ENCODE assay signal across 8 cellular contexts in genomic region chr14:100108042-100108825, GRCh38. TPM values are rescaled to one million over a fixed set of nuclear protein-coding genes. Genes with fewer than 3 reads are reported as not detected.
DNase-seq lines count a peak whose midpoint lies in the region; ATAC-seq, FAIRE-seq and TF ChIP-seq lines count a peak whose summit lies in the region.

No MANE protein-coding gene starts in this region.

- H3K9me3 Mint-ChIP-seq in activated T-helper 17 cell treated with anti-CD3 and anti-CD28 coated beads, Interleukin-2, amount 50 U/mL, for 72 hours = no peaks in the 10 kb centered on the region

- peaks cover 68% of the 10 kb centered on the region for H3K4me1 Mint-ChIP-seq in activated T-helper 17 cell treated with anti-CD3 and anti-CD28 coated beads, Interleukin-2, amount 50 U/mL, for 72 hours

- WGBS in testis, 2 donors = 45 to 50% methylated on average over 13 of the region's 13 CpGs

- intact Hi-C loops in testis (cut with DNase I; ENCODE audit: low total_unique reads) = no loop called here

- H3K36me3 ChIP-seq in testis (ENCODE audit: low read depth, missing control alignments) = no peaks in the 10 kb centered on the region

- peak overlapping the region; percentile 93 for H3K4me3 Mint-ChIP-seq in activated T-helper 17 cell treated with anti-CD3 and anti-CD28 coated beads, Interleukin-2, amount 50 U/mL, for 72 hours

- H3K27ac ChIP-seq in testis = no peak overlapping the region

- no peaks in the 10 kb centered on the region for H3K9me3 ChIP-seq in testis

- H3K4me1 ChIP-seq in testis = peaks cover 26% of the 10 kb centered on the region

- H3K36me3 Mint-ChIP-seq in activated T-helper 17 cell treated with anti-CD3 and anti-CD28 coated beads, Interleukin-2, amount 50 U/mL, for 72 hours (ENCODE audit: low read depth) = peaks cover 95% of the 10 kb centered on the region

- TF ChIP-seq CTCF in fibroblast of the aortic adventitia (IDR thresholded peaks at IDR 0.05; ENCODE audit: insufficient read depth, low read length) (peak; percentile 91), testis (IDR thresholded peaks at IDR 0.05) (peak; percentile 67 to 81 (median 70))

- H3K27me3 ChIP-seq in testis = no peaks in the 10 kb centered on the region

- H3K27ac Mint-ChIP-seq in activated T-helper 17 cell treated with anti-CD3 and anti-CD28 coated beads, Interleukin-2, amount 50 U/mL, for 72 hours = peak overlapping the region; percentile 95

- no peak for FAIRE-seq in RCC 7860 (lab: Jason Lieb, UNC)

- no peak for TF ChIP-seq POLR2A in testis (IDR thresholded peaks at IDR 0.05)

- DNase-seq in COLO829 (ENCODE audit: low spot score) (peak; percentile 71), RCC 7860 (ENCODE audit: low spot score) (peak; percentile 11), fibroblast of the aortic adventitia (ENCODE audit: low read depth) (peak; percentile 73), occipital lobe (lab: John Stamatoyannopoulos, UW) (peak; percentile 46), testis (peak; percentile 78)
- peak; percentile 72 for DNase-seq in Jurkat, Clone E6-1 (ENCODE audit: low read depth, low spot score)

- peak; percentile 78 for ATAC-seq in GM21423 (IDR thresholded peaks at IDR 0.05; ENCODE audit: unreplicated experiment)
- peak; percentile 62 for ATAC-seq in activated T-helper 17 cell treated with anti-CD3 and anti-CD28 coated beads, Interleukin-2, amount 50 U/mL, for 72 hours (replicated peaks)

- H3K4me3 ChIP-seq in Jurkat, Clone E6-1 (ENCODE audit: low read length) = no peak overlapping the region
- H3K4me3 ChIP-seq in fibroblast of the aortic adventitia (ENCODE audit: low read depth, low read length) = no peak overlapping the region
- H3K4me3 ChIP-seq in testis = no peak overlapping the region

- H3K27me3 Mint-ChIP-seq in activated T-helper 17 cell treated with anti-CD3 and anti-CD28 coated beads, Interleukin-2, amount 50 U/mL, for 72 hours = no peaks in the 10 kb centered on the region

RNA-seq across cellular contexts. Expression of gene EVL, which starts 43.0 kb away (rescaled TPM):
- 261 TPM for polyA plus RNA-seq in Jurkat, Clone E6-1 (2012; ENCODE audit: insufficient read depth, insufficient read length)
- total RNA-seq in activated T-helper 17 cell treated with anti-CD3 and anti-CD28 coated beads, Interleukin-2, amount 50 U/mL, for 72 hours = 100 to 1,000 TPM; 493 to 560 TPM
- total RNA-seq in fibroblast of the aortic adventitia (ENCODE audit: low replicate concordance) (14.4 and 19.5 TPM in 2 replicates), occipital lobe (76.1 TPM), testis (10 to 100 TPM; 91.7 to 96.8 TPM)
- 87.4 TPM for polyA plus RNA-seq in testis (ENCODE audit: insufficient read depth, low read depth, low replicate concordance)

RNA-seq across cellular contexts. Expression of gene DEGS2, which starts 51.2 kb away (rescaled TPM):
- polyA plus RNA-seq in Jurkat, Clone E6-1 (2012; ENCODE audit: insufficient read depth, insufficient read length) = 5.5 TPM
- total RNA-seq in activated T-helper 17 cell treated with anti-CD3 and anti-CD28 coated beads, Interleukin-2, amount 50 U/mL, for 72 hours = 1 to 10 TPM in 1 of 2 donors, under 1 TPM in 1; 0.30 to 8.3 TPM
- total RNA-seq in fibroblast of the aortic adventitia (ENCODE audit: low replicate concordance) (0.16 TPM in 1 of 2 replicates, not detected in the other), occipital lobe (1.4 TPM), testis (1 to 10 TPM; 3.3 to 5.9 TPM)
- polyA plus RNA-seq in testis (ENCODE audit: insufficient read depth, low read depth, low replicate concordance) = 3.9 TPM

Comparison
In these comparisons a context has a peak if more than half of its experiments do, and no peak if none do; other contexts are left out.
1. DNase-seq: peak in every context shown above with its lines; median percentile 78 in testis; 73 in fibroblast of the aortic adventitia; 72 in Jurkat, Clone E6-1; 71 in COLO829; 46 in occipital lobe; 11 in RCC 7860.